ENCODE assay signal across 9 cellular contexts in the genomic region with DNA sequence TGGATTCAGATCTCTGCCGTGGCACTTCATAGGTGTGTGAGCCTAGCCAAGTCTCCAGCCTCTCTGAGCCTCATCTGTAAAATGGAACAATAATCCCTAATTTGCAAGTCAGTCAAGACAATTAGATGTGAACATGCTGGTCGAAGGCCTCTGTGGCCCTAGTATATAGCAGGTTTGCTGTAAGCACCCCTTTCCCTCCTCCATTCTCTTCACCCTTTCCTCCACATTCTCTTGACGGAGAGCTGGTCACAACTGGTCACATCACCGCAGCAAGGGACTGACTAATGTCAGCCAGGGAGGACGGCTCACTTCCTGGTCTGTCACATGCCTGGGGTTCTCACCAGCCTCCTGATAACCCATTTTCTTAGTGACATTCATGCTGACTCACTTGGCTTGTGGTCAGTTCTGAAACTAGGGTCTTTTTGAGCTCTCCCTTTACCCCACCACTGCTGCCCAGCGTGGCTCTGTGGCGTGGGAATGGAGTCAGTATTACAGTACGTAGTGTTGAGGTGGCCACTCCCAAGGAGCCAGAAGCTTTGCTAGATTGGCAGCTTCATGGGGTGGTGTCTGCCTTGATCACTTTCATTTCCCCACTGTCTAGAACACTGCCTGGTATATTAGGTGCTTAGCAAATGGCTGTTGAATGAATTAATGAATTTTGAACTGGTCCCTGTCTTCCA. TPM values are rescaled to one million over a fixed set of nuclear protein-coding genes. Genes with fewer than 3 reads are reported as not detected.
DNase-seq lines count a peak whose midpoint lies in the region; ATAC-seq and TF ChIP-seq lines count a peak whose summit lies in the region.
"Had no signal": no experiment of that assay in that cellular context is flagged by ENCODE, and none has a peak within 500 bp of the region (broad histone marks: within the 10 kb centered on the region; RNA-seq: fewer than 3 reads in every experiment).

No MANE protein-coding gene starts in this region.

- peaks cover 3% of the 10 kb centered on the region for H3K36me3 ChIP-seq in CD8-positive, alpha-beta T cell (ENCODE audit: insufficient read depth, low read length)

- peak overlapping the region; percentile 85 for H3K27ac Mint-ChIP-seq in CD8-positive, alpha-beta T cell
- peak overlapping the region; percentile 85 for H3K27ac Mint-ChIP-seq in chondrocyte (ENCODE audit: unreplicated experiment)

- peak in 2 of 7 experiments; percentile 4 to 21 for DNase-seq in CD8-positive, alpha-beta T cell
- peak; percentile 69 for DNase-seq in HK-2 (ENCODE audit: unreplicated experiment)
- DNase-seq in chondrocyte (ENCODE audit: low spot score), result no peak
- peak; percentile 86 for DNase-seq in renal cortical epithelial cell (ENCODE audit: low read depth)
- DNase-seq in NCI-H128 (lab: John Stamatoyannopoulos, UW; ENCODE audit: unreplicated experiment), result no peak
- DNase-seq in NCI-H2107 (lab: John Stamatoyannopoulos, UW), result no peak
- DNase-seq in NCI-H526 treated with DMSO at 0.1 percent for 48 hours (lab: John Stamatoyannopoulos, UW), result no peak

- peaks cover 16% of the 10 kb centered on the region for H3K4me1 Mint-ChIP-seq in CD8-positive, alpha-beta T cell (ENCODE audit: low read depth)
- peaks cover 52% of the 10 kb centered on the region for H3K4me1 Mint-ChIP-seq in chondrocyte (ENCODE audit: low read depth)

- peaks cover 42% of the 10 kb centered on the region for H3K36me3 Mint-ChIP-seq in CD8-positive, alpha-beta T cell
- H3K36me3 Mint-ChIP-seq in chondrocyte (ENCODE audit: low read depth), result peaks cover 13% of the 10 kb centered on the region

- H3K9me3 ChIP-seq in CD8-positive, alpha-beta T cell (ENCODE audit: low read length), result no peaks in the 10 kb centered on the region

- POLR2A ChIA-PET in CD8-positive, alpha-beta T cell (lab: Charles Lee), result interaction anchor here (0.6 kb wide), 1 partner anchor 268 kb away, joined by 3 read pairs; no protein-coding TSS in a partner anchor

- no peak overlapping the region for H3K4me3 Mint-ChIP-seq in CD8-positive, alpha-beta T cell
- H3K4me3 Mint-ChIP-seq in chondrocyte (ENCODE audit: unreplicated experiment), result no peak overlapping the region

- no peak for ATAC-seq in CD8-positive, alpha-beta T cell
- peak; percentile 86 for ATAC-seq in GM19463 (IDR thresholded peaks at IDR 0.05; ENCODE audit: unreplicated experiment)

- no peak overlapping the region for H3K27ac ChIP-seq in CD8-positive, alpha-beta T cell (ENCODE audit: low read depth, low read length)
- H3K27ac ChIP-seq: HL-60 had no signal

- no peaks in the 10 kb centered on the region for H3K27me3 ChIP-seq in CD8-positive, alpha-beta T cell (ENCODE audit: insufficient read depth, low read length)

- no peaks in the 10 kb centered on the region for H3K27me3 Mint-ChIP-seq in CD8-positive, alpha-beta T cell (ENCODE audit: low read depth)
- H3K27me3 Mint-ChIP-seq in chondrocyte (ENCODE audit: low read depth), result no peaks in the 10 kb centered on the region

- intact Hi-C loops in CD8-positive, alpha-beta T cell (cut with DNase I, micrococcal nuclease), result no loop called here

- H3K4me3 ChIP-seq in CD8-positive, alpha-beta T cell (ENCODE audit: low read depth, low read length), result no peak overlapping the region

- no peaks in the 10 kb centered on the region for H3K4me1 ChIP-seq in CD8-positive, alpha-beta T cell (ENCODE audit: insufficient read depth, low read length)

- CTCF ChIA-PET in CD8-positive, alpha-beta T cell (lab: Charles Lee), result interaction anchor here (1.0 to 2.7 kb wide), 5 partner anchors 14 to 168 kb away, joined by 4 to 7 read pairs (median 5); no protein-coding TSS in a partner anchor

- no peak for TF ChIP-seq CTCF in CD8-positive, alpha-beta T cell (IDR thresholded peaks at IDR 0.05)
- no peak for TF ChIP-seq CTCF in chondrocyte (IDR thresholded peaks at IDR 0.05)

- no peaks in the 10 kb centered on the region for H3K9me3 Mint-ChIP-seq in CD8-positive, alpha-beta T cell
- H3K9me3 Mint-ChIP-seq in chondrocyte (ENCODE audit: low read depth), result no peaks in the 10 kb centered on the region

RNA-seq across cellular contexts. Expression of a gene that starts 47.8 kb away (rescaled TPM):
- 10 to 100 TPM; 61.0 to 61.2 TPM for total RNA-seq in CD8-positive, alpha-beta T cell
- total RNA-seq in chondrocyte (141 to 154 TPM (median 148 TPM) in 3 replicates), renal cortical epithelial cell (143 and 240 TPM in 2 replicates)

Comparison
In these comparisons a context has a peak if more than half of its experiments do, and no peak if none do; other contexts are left out.
1. DNase-seq: peak in HK-2 (single experiment) and renal cortical epithelial cell (single experiment); none in chondrocyte (single experiment), NCI-H128 (single experiment), NCI-H2107 (single experiment) and NCI-H526 treated with DMSO at 0.1 percent for 48 hours (single experiment).